ENCODE assay signal across 20 cellular contexts in genomic region chr2:116645155-116645554, GRCh38.
DNase-seq lines count a peak whose midpoint lies in the region; ATAC-seq, FAIRE-seq and TF ChIP-seq lines count a peak whose summit lies in the region.
"Had no signal": no experiment of that assay in that cellular context is flagged by ENCODE, and none has a peak within 500 bp of the region (broad histone marks: within the 10 kb centered on the region; RNA-seq: fewer than 3 reads in every experiment).

No MANE protein-coding gene starts in this region.

- H3K27me3 ChIP-seq in OCI-LY3 (ENCODE audit: low read depth, low read length) (no peaks in the 10 kb centered on the region), osteoblast (ENCODE audit: insufficient read depth, low read length) (no peaks in the 10 kb centered on the region)
- H3K27me3 ChIP-seq: BLaER1 treated with 17β-estradiol and CSF1 and Interleukin-3, amounts not matched to agents 10 nM and 100 nM had no signal

- H3K4me1 ChIP-seq in A549 (no peaks in the 10 kb centered on the region), OCI-LY3 (ENCODE audit: low read length) (no peaks in the 10 kb centered on the region), osteoblast (ENCODE audit: insufficient read depth, low read length) (no peaks in the 10 kb centered on the region)
- H3K4me1 ChIP-seq: BLaER1 treated with 17β-estradiol and CSF1 and Interleukin-3, amounts not matched to agents 10 nM and 100 nM; Caco-2 had no signal

- CTCF ChIA-PET in A549 (lab: Yijun Ruan, JAX): interaction anchor here (0.6 kb wide), 1 partner anchor 14 kb away, joined by 3 read pairs; no protein-coding TSS in a partner anchor

- H3K27ac ChIP-seq in A549 (no peak overlapping the region), OCI-LY3 (ENCODE audit: low read length) (no peak overlapping the region), osteoblast (ENCODE audit: low read depth, low read length) (no peak overlapping the region)
- H3K27ac ChIP-seq: BLaER1 treated with 17β-estradiol and CSF1 and Interleukin-3, amounts not matched to agents 10 nM and 100 nM; C4-2B had no signal

- H3K4me2 ChIP-seq in A549 (no peak overlapping the region), OCI-LY3 (ENCODE audit: low read length) (no peak overlapping the region), osteoblast (ENCODE audit: insufficient read depth, low read length) (no peak overlapping the region)
- H3K4me2 ChIP-seq: BLaER1 treated with 17β-estradiol and CSF1 and Interleukin-3, amounts not matched to agents 10 nM and 100 nM had no signal

- H3K4me3 ChIP-seq in A549 (no peak overlapping the region), OCI-LY3 (ENCODE audit: low read length) (no peak overlapping the region), osteoblast (ENCODE audit: insufficient read depth, low read length) (no peak overlapping the region)
- H3K4me3 ChIP-seq: BLaER1 treated with 17β-estradiol and CSF1 and Interleukin-3, amounts not matched to agents 10 nM and 100 nM had no signal

- DNase-seq in A549 (ENCODE audit: low read depth in 1 of 2, low spot score in 1 of 2) (no peak), osteoblast (ENCODE audit: insufficient read length, low spot score, missing footprints) (peak; percentile 2), SKM-1 treated with dmso at 0.1 percent for 144 hours (lab: John Stamatoyannopoulos, UW; ENCODE audit: unreplicated experiment) (no peak)
- DNase-seq: 8988T; AML-193; Caco-2; Calu3; CD4-positive, alpha-beta T cell; CD8-positive, alpha-beta T cell; DMS79 treated with DMSO at 0.1 percent for 48 hours; GF-D8 had no signal

- TF ChIP-seq CTCF in A549 (IDR thresholded peaks at IDR 0.05) (no peak), OCI-LY3 (IDR thresholded peaks at IDR 0.05; ENCODE audit: low read depth, low read length) (no peak), osteoblast (IDR thresholded peaks at IDR 0.05; ENCODE audit: extremely low read depth, low read depth, low read length) (no peak)

- no peak overlapping the region for H3K9ac ChIP-seq in OCI-LY3 (ENCODE audit: low read length)
- H3K9ac ChIP-seq: BLaER1 treated with 17β-estradiol and CSF1 and Interleukin-3, amounts not matched to agents 10 nM and 100 nM had no signal

- POLR2A ChIA-PET in A549 (lab: Yijun Ruan, JAX): no interaction called here

- no peak for TF ChIP-seq EP300 in A549 (IDR thresholded peaks at IDR 0.05)

- ATAC-seq in A549 (no peak), GM21526 (IDR thresholded peaks at IDR 0.05; ENCODE audit: low FRiP score, unreplicated experiment) (no peak)
- ATAC-seq: CD8-positive, alpha-beta T cell had no signal

- FAIRE-seq in A549 (lab: Jason Lieb, UNC): no peak
- FAIRE-seq: A204.1, D721Med, G401.6, GM12891, GM19239 had no signal

- TF ChIP-seq RAD21 in A549 (conservative IDR thresholded peaks at IDR 0.05 in 1 of 2, IDR thresholded peaks at IDR 0.05 in 1 of 2): no peak

- H2AFZ ChIP-seq in OCI-LY3 (ENCODE audit: low read depth, low read length) (0 out of 2 replicates have a peak overlapping the region, but pooled peaks have one; percentile 15), osteoblast (ENCODE audit: low read length) (no peak overlapping the region)

- no peaks in the 10 kb centered on the region for H3K79me2 ChIP-seq in OCI-LY3 (ENCODE audit: low read length)
- no peaks in the 10 kb centered on the region for H3K79me2 ChIP-seq in osteoblast (ENCODE audit: insufficient read depth, low read length)

- H3K36me3 ChIP-seq in OCI-LY3 (replicated peaks; ENCODE audit: low read depth, low read length) (no peaks in the 10 kb centered on the region), osteoblast (ENCODE audit: insufficient read depth, low read length) (no peaks in the 10 kb centered on the region)
- H3K36me3 ChIP-seq: BLaER1 treated with 17β-estradiol and CSF1 and Interleukin-3, amounts not matched to agents 10 nM and 100 nM had no signal

- WGBS in A549 (ENCODE audit: missing lambda C conversion rate): 3% methylated on average over 1 of the region's 1 CpG

- no peaks in the 10 kb centered on the region for H3K9me3 ChIP-seq in A549
- no peaks in the 10 kb centered on the region for H3K9me3 ChIP-seq in OCI-LY3 (ENCODE audit: insufficient read depth, low read length)
- no peaks in the 10 kb centered on the region for H3K9me3 ChIP-seq in osteoblast (ENCODE audit: low read depth, low read length)
- H3K9me3 ChIP-seq: BLaER1 treated with 17β-estradiol and CSF1 and Interleukin-3, amounts not matched to agents 10 nM and 100 nM; Caco-2 had no signal

- no peak for TF ChIP-seq POLR2A in A549 (IDR thresholded peaks at IDR 0.05; ENCODE audit: low read length)

- no peaks in the 10 kb centered on the region for H4K20me1 ChIP-seq in OCI-LY3 (ENCODE audit: insufficient read depth, low read length)
- H4K20me1 ChIP-seq in osteoblast (ENCODE audit: insufficient read depth, low read length): no peaks in the 10 kb centered on the region
- H4K20me1 ChIP-seq: BLaER1 treated with 17β-estradiol and CSF1 and Interleukin-3, amounts not matched to agents 10 nM and 100 nM had no signal

TF ChIP-seq in A549, 52 proteins besides CTCF, POLR2A, EP300 and RAD21:
- TF ChIP-seq MAFK (IDR thresholded peaks at IDR 0.05; ENCODE audit: partially characterized antibody): peak; percentile 43
- TF ChIP-seq GATA3 (IDR thresholded peaks at IDR 0.05; ENCODE audit: borderline replicate concordance): no peak
- no peak for TF ChIP-seq RNF2 (IDR thresholded peaks at IDR 0.05; ENCODE audit: borderline replicate concordance, low read depth)
